Comparison of ENCODE assay signal across 8 cellular contexts in the genomic region with DNA sequence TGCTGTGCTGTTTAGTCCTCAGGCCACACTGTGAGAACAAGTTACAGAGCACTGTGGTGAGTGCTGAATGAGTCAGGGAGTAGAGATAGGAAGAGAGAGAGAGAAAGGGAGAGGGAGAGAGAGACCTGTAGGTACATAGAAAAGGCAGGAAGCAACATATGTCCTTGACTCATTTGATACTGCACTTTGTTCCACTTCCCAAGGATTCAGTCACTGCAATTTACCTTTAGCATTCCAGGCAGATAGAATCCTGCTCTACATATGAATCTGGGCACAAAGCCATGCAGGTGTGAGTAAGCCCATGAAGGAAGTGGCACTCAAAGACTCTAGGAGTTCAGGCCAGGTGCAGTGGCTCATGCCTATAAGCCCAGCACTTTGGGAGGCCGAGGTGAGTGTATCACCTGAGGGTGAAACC. TPM values are rescaled to one million over a fixed set of nuclear protein-coding genes. Genes with fewer than 3 reads are reported as not detected.
DNase-seq lines count a peak whose midpoint lies in the region; ATAC-seq lines count a peak whose summit lies in the region.

No MANE protein-coding gene starts in this region.

- H3K9me3 Mint-ChIP-seq in activated naive CD8-positive, alpha-beta T cell treated with anti-CD3 and anti-CD28 coated beads, Interleukin-2, amount 50 U/mL, for 24 hours = no peaks in the 10 kb centered on the region
- H3K9me3 Mint-ChIP-seq in naive thymus-derived CD8-positive, alpha-beta T cell = no peaks in the 10 kb centered on the region

- H3K4me1 ChIP-seq in GM23248 (ENCODE audit: insufficient read depth) = no peaks in the 10 kb centered on the region

- H3K4me3 ChIP-seq in GM23248 = no peak overlapping the region

- no peak overlapping the region for H3K27ac ChIP-seq in GM23248

- peak overlapping the region; percentile 90 for H3K27ac Mint-ChIP-seq in activated naive CD8-positive, alpha-beta T cell treated with anti-CD3 and anti-CD28 coated beads, Interleukin-2, amount 50 U/mL, for 24 hours
- H3K27ac Mint-ChIP-seq in naive thymus-derived CD8-positive, alpha-beta T cell = peak overlapping the region; percentile 81 to 98 (median 96)

- H3K27me3 Mint-ChIP-seq in activated naive CD8-positive, alpha-beta T cell treated with anti-CD3 and anti-CD28 coated beads, Interleukin-2, amount 50 U/mL, for 24 hours = no peaks in the 10 kb centered on the region
- no peaks in the 10 kb centered on the region for H3K27me3 Mint-ChIP-seq in naive thymus-derived CD8-positive, alpha-beta T cell

- no peaks in the 10 kb centered on the region for H3F3A ChIP-seq in GM23248 (ENCODE audit: insufficient read depth)

- H3K4me1 Mint-ChIP-seq in activated naive CD8-positive, alpha-beta T cell treated with anti-CD3 and anti-CD28 coated beads, Interleukin-2, amount 50 U/mL, for 24 hours = peaks cover 75% of the 10 kb centered on the region
- peaks cover 29 to 55% (median 52%) of the 10 kb centered on the region in 4 donors for H3K4me1 Mint-ChIP-seq in naive thymus-derived CD8-positive, alpha-beta T cell

- H2AFZ ChIP-seq in GM23248 = no peak overlapping the region

- DNase-seq in GM23248 = peak; percentile 29
- peak; percentile 93 for DNase-seq in NCI-H2029 (lab: John Stamatoyannopoulos, UW)
- DNase-seq in activated naive CD8-positive, alpha-beta T cell treated with anti-CD3 and anti-CD28 coated beads, Interleukin-2, amount 50 U/mL, for 24 hours = no peak
- no peak for DNase-seq in naive thymus-derived CD8-positive, alpha-beta T cell
- DNase-seq in hepatic stellate cell (ENCODE audit: low spot score) = no peak
- no peak for DNase-seq in GM19240 (ENCODE audit: insufficient read length, low spot score)

- H3K4me3 Mint-ChIP-seq in activated naive CD8-positive, alpha-beta T cell treated with anti-CD3 and anti-CD28 coated beads, Interleukin-2, amount 50 U/mL, for 24 hours = peak overlapping the region; percentile 5
- peak overlapping the region; percentile 25 to 93 (median 80) for H3K4me3 Mint-ChIP-seq in naive thymus-derived CD8-positive, alpha-beta T cell

- H3K4me2 ChIP-seq in GM23248 (ENCODE audit: unreplicated experiment) = no peak overlapping the region

- H3K9me2 ChIP-seq in GM23248 (ENCODE audit: insufficient read depth) = no peaks in the 10 kb centered on the region

- POLR2A ChIA-PET in naive thymus-derived CD8-positive, alpha-beta T cell (lab: Charles Lee) = interaction anchor here (1.4 to 2.5 kb wide), 4 partner anchors 79 to 252 kb away, joined by 7 to 14 read pairs (median 9); partner anchors contain the start of genes H2AZ1, LAMTOR3 and TRMT10A

- peaks cover 7% of the 10 kb centered on the region for H3K36me3 Mint-ChIP-seq in activated naive CD8-positive, alpha-beta T cell treated with anti-CD3 and anti-CD28 coated beads, Interleukin-2, amount 50 U/mL, for 24 hours (ENCODE audit: low read depth)
- H3K36me3 Mint-ChIP-seq in naive thymus-derived CD8-positive, alpha-beta T cell = no peaks in the 10 kb centered on the region

- H3K9ac ChIP-seq in GM23248 = no peak overlapping the region

- H3K9me3 ChIP-seq in GM23248 (ENCODE audit: low read depth) = no peaks in the 10 kb centered on the region

- H3K36me3 ChIP-seq in GM23248 (ENCODE audit: low read depth) = no peaks in the 10 kb centered on the region

- peak; percentile 55 for ATAC-seq in activated naive CD8-positive, alpha-beta T cell treated with anti-CD3 and anti-CD28 coated beads, Interleukin-2, amount 50 U/mL, for 24 hours
- no peak for ATAC-seq in naive thymus-derived CD8-positive, alpha-beta T cell
- ATAC-seq in GM18861 (IDR thresholded peaks at IDR 0.05; ENCODE audit: unreplicated experiment) = no peak
- no peak for ATAC-seq in GM18517 (IDR thresholded peaks at IDR 0.05; ENCODE audit: unreplicated experiment)

- H4K20me1 ChIP-seq in GM23248 (ENCODE audit: insufficient read depth) = no peaks in the 10 kb centered on the region

- H3K27me3 ChIP-seq in GM23248 (replicated peaks; ENCODE audit: insufficient read depth) = peaks cover 11% of the 10 kb centered on the region; the same call in 1 of the 2 replicates

- in situ Hi-C loops in GM23248 (cut with MboI) = no loop called here

- H3K79me2 ChIP-seq in GM23248 (ENCODE audit: insufficient read depth) = no peaks in the 10 kb centered on the region

- WGBS in GM23248 (ENCODE audit: low coverage in 1 of 2, low lambda C conversion rate in 2 of 2, missing lambda C conversion rate in 2 of 2), 2 experiments = 85 to 95% methylated on average over 1 of the region's 1 CpG

RNA-seq across cellular contexts. Expression of gene DAPP1, which starts 1.0 kb away (rescaled TPM):
- total RNA-seq in GM23248 (2014; rRNA removed; shearing (Covaris generic)) = not detected in 2 replicates
- 0.13 TPM in 1 of 2 replicates, not detected in the other for polyA plus RNA-seq in GM23248 (2016; fragmentation: Nextera tagmentation; extraction: Ambion mirVana)
- total RNA-seq in naive thymus-derived CD8-positive, alpha-beta T cell = 10 to 100 TPM; 11.2 to 12.1 TPM
- polyA plus RNA-seq in naive thymus-derived CD8-positive, alpha-beta T cell = 10 to 100 TPM in 2 of 3 donors, 1 to 10 TPM in 1; 8.6 to 17.0 (median 12.2) TPM

Comparison
In these comparisons a context has a peak if more than half of its experiments do, and no peak if none do; other contexts are left out.
1. DNase-seq: peak in GM23248 (single experiment) and NCI-H2029 (single experiment); none in activated naive CD8-positive, alpha-beta T cell treated with anti-CD3 and anti-CD28 coated beads, Interleukin-2, amount 50 U/mL, for 24 hours (single experiment), naive thymus-derived CD8-positive, alpha-beta T cell (0 of 10), hepatic stellate cell (single experiment) and GM19240 (single experiment).
2. RNA of gene DAPP1, which starts 1.0 kb away (total RNA-seq): 11.2 to 12.1 TPM in naive thymus-derived CD8-positive, alpha-beta T cell; not detected in GM23248; every median in the first group is over 10 times any median in the second.